26 cellular contexts compared by ENCODE assay signal in genomic region chr17:31197991-31198390, GRCh38.
DNase-seq lines count a peak whose midpoint lies in the region; ATAC-seq and TF ChIP-seq lines count a peak whose summit lies in the region.
"Had no signal": no experiment of that assay in that cellular context is flagged by ENCODE, and none has a peak within 500 bp of the region (broad histone marks: within the 10 kb centered on the region; RNA-seq: fewer than 3 reads in every experiment).

No MANE protein-coding gene starts in this region.

- H3K4me1 ChIP-seq in PC-3 (ENCODE audit: insufficient read depth, low read length) (peaks cover 13% of the 10 kb centered on the region), GM23338 (ENCODE audit: insufficient read depth) (no peaks in the 10 kb centered on the region)
- H3K4me1 ChIP-seq: SJSA1, vagina had no signal

- H3K27ac ChIP-seq in PC-3 (ENCODE audit: low read length) (peak overlapping the region; percentile 72), GM23338 (ENCODE audit: low read depth) (no peak overlapping the region)
- H3K27ac ChIP-seq: C4-2B, coronary artery, SJSA1, vagina had no signal

- H3K4me2 ChIP-seq in PC-3 (ENCODE audit: low read length) (peak overlapping the region; percentile 47), GM23338 (no peak overlapping the region)

- H3K36me3 ChIP-seq in PC-3 (ENCODE audit: low read depth, low read length) (no peaks in the 10 kb centered on the region), GM23338 (ENCODE audit: insufficient read depth) (no peaks in the 10 kb centered on the region)
- H3K36me3 ChIP-seq: vagina had no signal

- H3K4me1 Mint-ChIP-seq in nephron progenitor cell (no peaks in the 10 kb centered on the region), GM23338 (no peaks in the 10 kb centered on the region)
- H3K4me1 Mint-ChIP-seq: brain had no signal

- H3F3A ChIP-seq in PC-3 (ENCODE audit: low read length, unreplicated experiment) (no peaks in the 10 kb centered on the region), GM23338 (replicated peaks; ENCODE audit: low read depth) (no peaks in the 10 kb centered on the region)

- H3K9me2 ChIP-seq in PC-3 (replicated peaks; ENCODE audit: low read length) (no peaks in the 10 kb centered on the region), GM23338 (ENCODE audit: insufficient read depth) (no peaks in the 10 kb centered on the region)

- DNase-seq in EL (peak; percentile 48), PC-3 (peak; percentile 50), epithelial cell of esophagus (ENCODE audit: low read depth) (peak; percentile 18), nephron progenitor cell (no peak), GM13977 (ENCODE audit: low spot score) (no peak), GM23338 (ENCODE audit: low spot score) (no peak)
- DNase-seq: activated CD4-positive, alpha-beta T cell treated with anti-CD3 and anti-CD28 coated beads for 4 hours; activated naive CD4-positive, alpha-beta T cell; activated T-cell treated with anti-CD3 and anti-CD28 coated beads, Interleukin-2, amount 50 U/mL, for 4 hours; Calu3; head of caudate nucleus; KG1; naive thymus-derived CD4-positive, alpha-beta T cell; NCI-H510A; NK-92 treated with Interleukin-12 subunit alpha and Interleukin-12 subunit beta, amount 100 ng/mL, for 24 hours; stimulated activated CD4-positive, alpha-beta T cell treated with anti-CD3 and anti-CD28 coated beads, Interleukin-12 subunit alpha, Interleukin-12 subunit beta, amount 100 ng/mL, for 4 hours; stimulated activated CD4-positive, alpha-beta T cell treated with anti-CD3 and anti-CD28 coated beads, Interleukin-4, amount 100 ng/mL, for 4 hours; stimulated activated naive CD4-positive, alpha-beta T cell had no signal

- H3K36me3 Mint-ChIP-seq in nephron progenitor cell (ENCODE audit: low read depth) (peaks cover 58% of the 10 kb centered on the region), GM23338 (ENCODE audit: low read depth) (no peaks in the 10 kb centered on the region)

- H3K4me3 Mint-ChIP-seq in nephron progenitor cell (no peak overlapping the region), GM23338 (no peak overlapping the region)
- H3K4me3 Mint-ChIP-seq: activated T-cell treated with anti-CD3 and anti-CD28 coated beads, Interleukin-2, amount 50 U/mL, for 4 hours; brain; naive thymus-derived CD4-positive, alpha-beta T cell had no signal

- H3K9me3 Mint-ChIP-seq in nephron progenitor cell (peaks cover 14% of the 10 kb centered on the region), GM23338 (no peaks in the 10 kb centered on the region; the same call in 2 of the 3 replicates)
- H3K9me3 Mint-ChIP-seq: activated T-cell treated with anti-CD3 and anti-CD28 coated beads, Interleukin-2, amount 50 U/mL, for 4 hours had no signal

- peak overlapping the region; percentile 33 for H3K27ac Mint-ChIP-seq in nephron progenitor cell
- no peak overlapping the region for H3K27ac Mint-ChIP-seq in GM23338

- POLR2A ChIA-PET in PC-3 (lab: Charles Lee; ENCODE audit: unreplicated experiment): interaction anchor here (0.8 kb wide), 1 partner anchor 16 kb away, joined by 13 read pairs; no protein-coding TSS in a partner anchor

- TF ChIP-seq CTCF in PC-3 (conservative IDR thresholded peaks at IDR 0.05; ENCODE audit: low read depth, low read length) (no peak), epithelial cell of esophagus (IDR thresholded peaks at IDR 0.05; ENCODE audit: insufficient read depth, low read depth, low read length, missing control alignments) (no peak), nephron progenitor cell (IDR thresholded peaks at IDR 0.05) (no peak), GM13977 (IDR thresholded peaks at IDR 0.05; ENCODE audit: extremely low read depth, insufficient read depth, missing control alignments) (no peak), GM23338 (conservative IDR thresholded peaks at IDR 0.05; ENCODE audit: low read depth in 2 of 2) (no peak)

- no peaks in the 10 kb centered on the region for H3K9me3 ChIP-seq in PC-3 (ENCODE audit: low read length)
- H3K9me3 ChIP-seq: SJSA1, vagina had no signal

- H3K79me2 ChIP-seq in PC-3 (ENCODE audit: low read length) (peaks cover 5% of the 10 kb centered on the region), GM23338 (replicated peaks; ENCODE audit: insufficient read depth) (no peaks in the 10 kb centered on the region)

- H4K20me1 ChIP-seq in PC-3 (ENCODE audit: low read length): no peaks in the 10 kb centered on the region
- no peaks in the 10 kb centered on the region for H4K20me1 ChIP-seq in GM23338 (replicated peaks; ENCODE audit: insufficient read depth)

- no peaks in the 10 kb centered on the region for H3K27me3 ChIP-seq in PC-3 (ENCODE audit: low read length)
- H3K27me3 ChIP-seq in GM23338 (ENCODE audit: insufficient read depth): no peaks in the 10 kb centered on the region
- H3K27me3 ChIP-seq: SJSA1, vagina had no signal

- intact Hi-C loops in PC-3 (cut with micrococcal nuclease): no loop called here

- no peak overlapping the region; the same call in 1 of the 2 replicates for H3K9ac ChIP-seq in PC-3 (ENCODE audit: low read length)

- H3K4me3 ChIP-seq in PC-3 (ENCODE audit: low read length) (no peak overlapping the region), epithelial cell of esophagus (ENCODE audit: low read length) (no peak overlapping the region), GM23338 (no peak overlapping the region)
- H3K4me3 ChIP-seq: coronary artery, SJSA1, vagina had no signal

- in situ Hi-C loops in GM13977 (cut with MboI; ENCODE audit: low pct_unique_long_range_greater_than_20kb, low sequenced_read_pairs, unreplicated experiment): no loop called here

- BruUV-seq in PC-3 (replicated peaks; lab: Mats Ljungman, UMichigan): no TSS peak

- CTCF ChIA-PET in PC-3 (lab: Charles Lee): no interaction called here

- H3K27me3 Mint-ChIP-seq in nephron progenitor cell (ENCODE audit: low read depth, poor library complexity) (no peaks in the 10 kb centered on the region), GM23338 (ENCODE audit: insufficient read depth, low read depth, poor library complexity) (no peaks in the 10 kb centered on the region)
- H3K27me3 Mint-ChIP-seq: brain; naive thymus-derived CD4-positive, alpha-beta T cell had no signal

- H2AFZ ChIP-seq in PC-3 (ENCODE audit: low read length) (no peak overlapping the region), GM23338 (no peak overlapping the region)

- peak; percentile 92 for ATAC-seq in PC-3
- ATAC-seq in HG03135 (IDR thresholded peaks at IDR 0.05; ENCODE audit: unreplicated experiment): no peak
- ATAC-seq in HG02840 (IDR thresholded peaks at IDR 0.05; ENCODE audit: low FRiP score, unreplicated experiment): no peak
- ATAC-seq in GM23338: no peak
- ATAC-seq: activated T-cell treated with anti-CD3 and anti-CD28 coated beads, Interleukin-2, amount 50 U/mL, for 4 hours; naive thymus-derived CD4-positive, alpha-beta T cell; Panc1 had no signal

TF ChIP-seq in GM23338, 12 proteins besides CTCF, POLR2A, EP300 and RAD21 (continues in another document):
- TF ChIP-seq ZNF114 (CRISPR knock-in tag; IDR thresholded peaks at IDR 0.05) (no peak), STAT1 (IDR thresholded peaks at IDR 0.05; ENCODE audit: unreplicated experiment) (no peak)

Comparison
In these comparisons a context has a peak if more than half of its experiments do, and no peak if none do; other contexts are left out.
1. DNase-seq: peak in EL (single experiment), PC-3 (single experiment) and epithelial cell of esophagus (single experiment); none in nephron progenitor cell (single experiment), GM13977 (single experiment) and GM23338 (single experiment).